In the genomic region with DNA sequence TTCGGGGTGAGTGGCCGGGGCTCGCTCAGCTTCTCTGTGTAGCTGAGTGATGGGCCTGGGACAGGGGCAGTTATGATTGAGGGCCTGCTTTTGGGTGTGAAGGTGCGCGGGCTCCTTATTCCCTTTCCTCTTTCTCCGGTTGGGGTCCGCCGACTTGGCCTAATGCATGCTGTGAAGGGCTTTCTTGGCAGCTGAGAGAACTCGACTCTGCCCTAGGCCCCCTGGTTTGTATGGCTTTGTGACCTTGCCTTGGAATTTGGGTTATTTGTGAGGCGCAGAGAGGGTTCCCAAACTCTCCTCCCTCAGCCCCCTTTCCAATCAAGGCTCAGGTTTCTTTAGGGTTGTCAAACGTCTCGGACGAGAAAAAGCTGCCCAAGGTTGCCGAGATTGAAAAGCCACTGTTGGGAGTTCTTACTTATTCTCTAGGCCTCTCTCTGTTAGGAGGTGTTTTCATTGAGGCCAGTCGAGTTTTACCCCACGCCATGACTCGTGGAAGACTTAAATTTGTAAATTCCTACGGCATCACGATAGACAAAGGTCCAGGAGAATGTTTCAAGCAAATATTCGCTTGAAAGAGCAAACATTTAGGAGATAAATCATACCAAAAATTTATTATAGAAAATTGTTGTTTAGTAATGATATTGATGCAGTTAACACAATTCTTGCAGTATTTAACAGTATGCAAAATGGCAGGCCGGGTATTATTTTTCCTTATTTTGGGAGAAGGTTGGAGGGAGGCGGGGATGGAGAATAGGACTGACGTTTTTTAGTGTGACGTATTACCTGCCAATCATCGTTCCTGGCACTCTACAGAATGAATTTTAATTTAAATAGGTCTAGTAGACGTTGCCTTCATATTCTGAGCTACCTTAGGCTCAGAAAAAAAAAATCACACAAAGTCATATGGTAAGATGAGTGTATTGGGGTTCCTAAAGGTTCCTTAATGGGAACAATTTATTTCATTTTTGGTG, we compare ENCODE assay signal across 8 cellular contexts. TPM values are rescaled to one million over a fixed set of nuclear protein-coding genes. Genes with fewer than 3 reads are reported as not detected.
DNase-seq lines count a peak whose midpoint lies in the region; ATAC-seq and TF ChIP-seq lines count a peak whose summit lies in the region.

No MANE protein-coding gene starts in this region.

- POLR2A ChIA-PET in CD4-positive, alpha-beta T cell (lab: Charles Lee) = interaction anchor here (0.7 to 2.4 kb wide), 7 partner anchors 9 to 811 kb away, joined by 3 to 14 read pairs (median 3); a partner anchor contains a TSS

- H3K4me3 Mint-ChIP-seq in CD4-positive, alpha-beta T cell = peak overlapping the region; percentile 96
- peak overlapping the region; percentile 90 for H3K4me3 Mint-ChIP-seq in activated T-helper 2 cell treated with anti-CD3 and anti-CD28 coated beads, Interferon-gamma antibody, Interleukin-2, Interleukin-4, amounts not matched to agents 10 μg/mL and 5 μg/mL and 100 μg/mL, durations not matched to agents 14 hours and 24 hours and 36 hours (ENCODE audit: low read depth)

- H3K4me3 ChIP-seq in right cardiac atrium (ENCODE audit: low read length) (peak overlapping the region; percentile 90), sigmoid colon (peak overlapping the region; percentile 80 to 93 (median 88))

- no peak for TF ChIP-seq POLR2A in sigmoid colon (IDR thresholded peaks at IDR 0.05)

- H3K27me3 ChIP-seq in CD4-positive, alpha-beta T cell (ENCODE audit: control insufficient read depth, insufficient read depth, low read length) = no peaks in the 10 kb centered on the region
- no peaks in the 10 kb centered on the region for H3K27me3 ChIP-seq in right cardiac atrium (ENCODE audit: control insufficient read depth, insufficient read depth)
- no peaks in the 10 kb centered on the region for H3K27me3 ChIP-seq in sigmoid colon

- intact Hi-C loops in CD4-positive, alpha-beta T cell (cut with DNase I, micrococcal nuclease) = loop anchor here (2.0 to 10.0 kb wide), 7 partner anchors 480 to 1882 kb away; a partner anchor contains a TSS
- intact Hi-C loops in activated T-helper 2 cell treated with anti-CD3 and anti-CD28 coated beads, Interferon-gamma antibody, Interleukin-2, Interleukin-4, amounts not matched to agents 10 μg/mL and 5 μg/mL and 100 μg/mL, durations not matched to agents 14 hours and 24 hours and 36 hours (cut with micrococcal nuclease) = loop anchor here (1.0 to 5.0 kb wide), 4 partner anchors 123 to 426 kb away; no protein-coding TSS in a partner anchor
- intact Hi-C loops in right cardiac atrium (cut with DNase I) = loop anchor here in 1 of 4 donors (10.0 kb wide), 1 partner anchor 398 kb away; no protein-coding TSS in a partner anchor
- intact Hi-C loops in sigmoid colon (cut with DNase I) = loop anchor here (2.0 to 10.0 kb wide), 3 partner anchors 218 to 865 kb away; a partner anchor contains a TSS

- 13% methylated on average over 26 of the region's 26 CpGs for WGBS in right cardiac atrium
- 9 to 20% methylated on average over 26 of the region's 26 CpGs for WGBS in sigmoid colon, 2 donors

- H3K4me1 ChIP-seq in right cardiac atrium (ENCODE audit: control insufficient read depth, insufficient read depth, low read length) (no peaks in the 10 kb centered on the region), sigmoid colon (peaks cover 0 to 39% (median 30%) of the 10 kb centered on the region in 4 donors)

- H3K4me1 Mint-ChIP-seq in CD4-positive, alpha-beta T cell (ENCODE audit: low read depth) = peaks cover 62% of the 10 kb centered on the region
- H3K4me1 Mint-ChIP-seq in activated T-helper 2 cell treated with anti-CD3 and anti-CD28 coated beads, Interferon-gamma antibody, Interleukin-2, Interleukin-4, amounts not matched to agents 10 μg/mL and 5 μg/mL and 100 μg/mL, durations not matched to agents 14 hours and 24 hours and 36 hours (ENCODE audit: low read depth) = peaks cover 29% of the 10 kb centered on the region

- H3K27me3 Mint-ChIP-seq in CD4-positive, alpha-beta T cell = no peaks in the 10 kb centered on the region
- H3K27me3 Mint-ChIP-seq in activated T-helper 2 cell treated with anti-CD3 and anti-CD28 coated beads, Interferon-gamma antibody, Interleukin-2, Interleukin-4, amounts not matched to agents 10 μg/mL and 5 μg/mL and 100 μg/mL, durations not matched to agents 14 hours and 24 hours and 36 hours (ENCODE audit: low read depth) = no peaks in the 10 kb centered on the region

- no peak for DNase-seq in CD4-positive, alpha-beta T cell
- no peak for DNase-seq in activated T-helper 2 cell treated with anti-CD3 and anti-CD28 coated beads, Interferon-gamma antibody, Interleukin-2, Interleukin-4, amounts not matched to agents 10 μg/mL and 5 μg/mL and 100 μg/mL, durations not matched to agents 14 hours and 24 hours and 36 hours (ENCODE audit: low spot score)
- DNase-seq in right cardiac atrium (no peak), sigmoid colon (no peak), NCI-H2196 (lab: John Stamatoyannopoulos, UW; ENCODE audit: unreplicated experiment) (no peak), HuH-7 (ENCODE audit: low spot score) (no peak)

- peak overlapping the region; percentile 93 for H3K27ac Mint-ChIP-seq in CD4-positive, alpha-beta T cell
- peak overlapping the region; percentile 91 for H3K27ac Mint-ChIP-seq in activated T-helper 2 cell treated with anti-CD3 and anti-CD28 coated beads, Interferon-gamma antibody, Interleukin-2, Interleukin-4, amounts not matched to agents 10 μg/mL and 5 μg/mL and 100 μg/mL, durations not matched to agents 14 hours and 24 hours and 36 hours

- CTCF ChIA-PET in CD4-positive, alpha-beta T cell (lab: Charles Lee) = interaction anchor here (0.6 kb wide), 1 partner anchor 811 kb away, joined by 3 read pairs; no protein-coding TSS in a partner anchor

- ATAC-seq in CD4-positive, alpha-beta T cell (ENCODE audit: poor library complexity) = peak; percentile 9
- ATAC-seq in GM19372 (IDR thresholded peaks at IDR 0.05; ENCODE audit: low read depth, unreplicated experiment) (peak; percentile 35), HG03457 (IDR thresholded peaks at IDR 0.05; ENCODE audit: unreplicated experiment) (peak; percentile 8), right cardiac atrium (peak; percentile 27 to 44)

- H3K36me3 Mint-ChIP-seq in CD4-positive, alpha-beta T cell (ENCODE audit: low read depth) = peaks cover 27% of the 10 kb centered on the region
- peaks cover 20% of the 10 kb centered on the region for H3K36me3 Mint-ChIP-seq in activated T-helper 2 cell treated with anti-CD3 and anti-CD28 coated beads, Interferon-gamma antibody, Interleukin-2, Interleukin-4, amounts not matched to agents 10 μg/mL and 5 μg/mL and 100 μg/mL, durations not matched to agents 14 hours and 24 hours and 36 hours (ENCODE audit: low read depth)

- no peak for TF ChIP-seq EP300 in sigmoid colon (IDR thresholded peaks at IDR 0.05)

- peaks cover 0 to 3% (median 0%) of the 10 kb centered on the region in 4 donors for H3K36me3 ChIP-seq in sigmoid colon

- H3K27ac ChIP-seq in CD4-positive, alpha-beta T cell (ENCODE audit: low read depth, low read length) = peak overlapping the region; percentile 93
- H3K27ac ChIP-seq in right cardiac atrium (ENCODE audit: low read length) (peak overlapping the region; percentile 82), sigmoid colon (peak overlapping the region; percentile 95 to 98 (median 96))

- no peak for TF ChIP-seq CTCF in CD4-positive, alpha-beta T cell (IDR thresholded peaks at IDR 0.05)
- no peak for TF ChIP-seq CTCF in sigmoid colon (IDR thresholded peaks at IDR 0.05)

- no peaks in the 10 kb centered on the region for H3K9me3 Mint-ChIP-seq in CD4-positive, alpha-beta T cell
- no peaks in the 10 kb centered on the region for H3K9me3 Mint-ChIP-seq in activated T-helper 2 cell treated with anti-CD3 and anti-CD28 coated beads, Interferon-gamma antibody, Interleukin-2, Interleukin-4, amounts not matched to agents 10 μg/mL and 5 μg/mL and 100 μg/mL, durations not matched to agents 14 hours and 24 hours and 36 hours

- no peaks in the 10 kb centered on the region for H3K9me3 ChIP-seq in CD4-positive, alpha-beta T cell (ENCODE audit: control insufficient read depth, low read length)
- no peaks in the 10 kb centered on the region for H3K9me3 ChIP-seq in right cardiac atrium (ENCODE audit: control insufficient read depth, low read length)
- no peaks in the 10 kb centered on the region for H3K9me3 ChIP-seq in sigmoid colon

RNA-seq across cellular contexts. Expression of a gene that starts 0.7 kb away (rescaled TPM):
- total RNA-seq in CD4-positive, alpha-beta T cell = 10 to 100 TPM; 17.3 to 17.4 TPM
- 29.7 and 30.6 TPM in 2 replicates for total RNA-seq in activated T-helper 2 cell treated with anti-CD3 and anti-CD28 coated beads, Interferon-gamma antibody, Interleukin-2, Interleukin-4, amounts not matched to agents 10 μg/mL and 5 μg/mL and 100 μg/mL, durations not matched to agents 14 hours and 24 hours and 36 hours
- total RNA-seq in right cardiac atrium = 10 to 100 TPM; 68.4 to 89.2 (median 77.3) TPM
- 59.5 TPM for polyA plus RNA-seq in right cardiac atrium
- total RNA-seq in sigmoid colon = 10 to 100 TPM; 27.7 to 32.8 (median 31.0) TPM
- polyA plus RNA-seq in sigmoid colon = 10 to 100 TPM; 22.2 to 41.4 (median 26.3) TPM

RNA-seq across cellular contexts. Expression of a gene that starts 0.9 kb away (rescaled TPM):
- 1 to 10 TPM; 7.1 to 8.3 TPM for total RNA-seq in CD4-positive, alpha-beta T cell
- 28.1 and 30.7 TPM in 2 replicates for total RNA-seq in activated T-helper 2 cell treated with anti-CD3 and anti-CD28 coated beads, Interferon-gamma antibody, Interleukin-2, Interleukin-4, amounts not matched to agents 10 μg/mL and 5 μg/mL and 100 μg/mL, durations not matched to agents 14 hours and 24 hours and 36 hours
- 10 to 100 TPM; 23.1 to 34.3 (median 26.7) TPM for total RNA-seq in right cardiac atrium
- 26.6 TPM for polyA plus RNA-seq in right cardiac atrium
- total RNA-seq in sigmoid colon = 10 to 100 TPM; 33.0 to 43.9 (median 41.5) TPM
- 10 to 100 TPM; 50.5 to 68.5 (median 51.1) TPM for polyA plus RNA-seq in sigmoid colon
